In the genomic region with DNA sequence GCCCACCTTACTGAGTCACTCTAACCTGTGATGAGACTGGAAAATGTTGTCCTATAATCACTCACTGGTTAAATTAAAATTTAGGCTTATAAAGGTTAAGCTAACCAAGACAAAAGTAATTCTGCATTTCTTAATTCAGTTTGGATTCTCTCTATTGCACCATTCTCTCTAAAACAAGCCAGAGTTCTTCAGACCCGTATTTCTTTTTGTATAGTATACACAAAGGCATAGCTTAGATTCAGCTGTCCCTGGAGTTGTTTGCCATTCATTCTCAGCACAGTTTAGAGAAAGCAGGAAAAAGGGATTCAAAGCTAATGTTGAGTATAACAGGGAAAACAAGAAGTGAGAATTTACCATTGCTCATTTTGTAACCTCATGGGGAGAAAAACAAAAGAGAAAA, we compare ENCODE assay signal across 19 cellular contexts. TPM values are rescaled to one million over a fixed set of nuclear protein-coding genes. Genes with fewer than 3 reads are reported as not detected.
A peak's percentile ranks its signal among the peaks of the same experiment; 100 is the strongest.
DNase-seq lines count a peak whose midpoint lies in the region; ATAC-seq and TF ChIP-seq lines count a peak whose summit lies in the region.
"Had no signal": no experiment of that assay in that cellular context is flagged by ENCODE, and none has a peak within 500 bp of the region (broad histone marks: within the 10 kb centered on the region; RNA-seq: fewer than 3 reads in every experiment).

No MANE protein-coding gene starts in this region.

- peaks cover 37% of the 10 kb centered on the region for H3K36me3 Mint-ChIP-seq in brain
- peaks cover 10% of the 10 kb centered on the region for H3K36me3 Mint-ChIP-seq in osteocyte (ENCODE audit: unreplicated experiment)

- no peak overlapping the region for H3K14ac ChIP-seq in IMR-90 (replicated peaks; ENCODE audit: low read depth, low read length)

- H3K4me3 Mint-ChIP-seq in brain (peak overlapping the region in 2 of 5 experiments; percentile 49 to 58), osteocyte (ENCODE audit: unreplicated experiment) (no peak overlapping the region)

- H2BK20ac ChIP-seq in IMR-90 (ENCODE audit: low read depth, low read length): no peak overlapping the region

- no peak overlapping the region for H2AK5ac ChIP-seq in IMR-90 (ENCODE audit: low read depth, low read length)

- H3K23ac ChIP-seq in IMR-90 (ENCODE audit: low read depth, low read length): no peak overlapping the region

- peaks cover 2% of the 10 kb centered on the region; the same call in 1 of the 2 replicates for H3K4me1 ChIP-seq in IMR-90 (ENCODE audit: control insufficient read depth, insufficient read depth, low read length)
- peaks cover 0 to 39% (median 7%) of the 10 kb centered on the region in 4 donors for H3K4me1 ChIP-seq in tibial artery
- H3K4me1 ChIP-seq: HAP-1 had no signal

- H3K18ac ChIP-seq in IMR-90 (ENCODE audit: low read depth, low read length): peak overlapping the region; percentile 13; the same call in 1 of the 2 replicates

- H3K9me3 Mint-ChIP-seq in brain: peaks cover 5 to 21% (median 16%) of the 10 kb centered on the region in 5 experiments
- no peaks in the 10 kb centered on the region for H3K9me3 Mint-ChIP-seq in osteocyte (ENCODE audit: unreplicated experiment)

- no peak overlapping the region for H4K5ac ChIP-seq in IMR-90 (ENCODE audit: low read depth, low read length)

- POLR2A ChIA-PET in IMR-90 (lab: Charles Lee; ENCODE audit: unreplicated experiment): no interaction called here

- no peak for TF ChIP-seq POLR2A in IMR-90 (IDR thresholded peaks at IDR 0.05; ENCODE audit: low read depth, low read length)

- no peaks in the 10 kb centered on the region for H3K27me3 Mint-ChIP-seq in brain
- H3K27me3 Mint-ChIP-seq in osteocyte (ENCODE audit: unreplicated experiment): no peaks in the 10 kb centered on the region

- H3K36me3 ChIP-seq in IMR-90 (ENCODE audit: control insufficient read depth, insufficient read depth, low read length): no peaks in the 10 kb centered on the region
- H3K36me3 ChIP-seq in tibial artery: no peaks in the 10 kb centered on the region
- H3K36me3 ChIP-seq: HAP-1 had no signal

- H3K27ac ChIP-seq in IMR-90 (ENCODE audit: insufficient read depth, low read length) (peak overlapping the region; percentile 29; the same call in 1 of the 2 replicates), tibial artery (peak overlapping the region; percentile 27 to 59)

- H4K91ac ChIP-seq in IMR-90 (ENCODE audit: insufficient read depth, low read depth, low read length): no peak overlapping the region

- H4K8ac ChIP-seq in IMR-90 (ENCODE audit: low read depth in 2 of 2, low read length in 2 of 2): no peak overlapping the region

- H3K9me3 ChIP-seq in IMR-90 (ENCODE audit: control insufficient read depth, insufficient read depth, low read length): peaks cover 3% of the 10 kb centered on the region; the same call in 1 of the 2 replicates
- H3K9me3 ChIP-seq in tibial artery: no peaks in the 10 kb centered on the region
- H3K9me3 ChIP-seq: SK-N-SH had no signal

- no peak for DNase-seq in IMR-90
- DNase-seq in osteocyte (ENCODE audit: extremely low spot score, unreplicated experiment): no peak
- no peak for DNase-seq in tibial artery
- no peak for DNase-seq in NCI-H345 (lab: John Stamatoyannopoulos, UW)
- no peak for DNase-seq in activated naive CD4-positive, alpha-beta T cell treated with Interleukin-2 at 50 U/mL for 16 hours
- DNase-seq in amygdala (lab: John Stamatoyannopoulos, UW): no peak
- DNase-seq: C1 segment of cervical spinal cord, DMS 273 treated with DMSO at 0.1 percent for 48 hours, DND-41, NCI-H1417, NCI-H1930, NCI-H226, NCI-H524 treated with DMSO at 0.1 percent for 48 hours, PC-3, RPMI8226, SHP77 treated with DMSO at 0.1 percent for 48 hours, SK-N-SH had no signal

- H3K4me2 ChIP-seq in IMR-90 (ENCODE audit: low read depth, low read length): peak overlapping the region; percentile 33; the same call in 1 of the 2 replicates
- H3K4me2 ChIP-seq: SK-N-SH had no signal

- in situ Hi-C loops in IMR-90 (cut with MboI; ENCODE audit: low sequenced_read_pairs): no loop called here

- TF ChIP-seq RAD21 in IMR-90 (IDR thresholded peaks at IDR 0.05; ENCODE audit: low read length): no peak

- no peak overlapping the region for H2BK120ac ChIP-seq in IMR-90 (ENCODE audit: low read depth, low read length)

- no peak overlapping the region for H2BK5ac ChIP-seq in IMR-90 (ENCODE audit: low read depth, low read length, poor library complexity, severe bottlenecking)

- H3K9me1 ChIP-seq in IMR-90 (ENCODE audit: insufficient read depth, low read length): peaks cover 4% of the 10 kb centered on the region

- peaks cover 28% of the 10 kb centered on the region for H4K20me1 ChIP-seq in IMR-90 (ENCODE audit: insufficient read depth, low read length)

- ATAC-seq in IMR-90 (ENCODE audit: low read depth): peak; percentile 72; the same call in 1 of the 2 replicates
- ATAC-seq: PC-3 had no signal

- no peak overlapping the region for H3K9ac ChIP-seq in IMR-90 (ENCODE audit: low read depth, low read length)
- H3K9ac ChIP-seq: SK-N-SH had no signal

- no peak overlapping the region for H3K4me3 ChIP-seq in IMR-90 (ENCODE audit: insufficient read depth, low read depth, low read length)
- no peak overlapping the region for H3K4me3 ChIP-seq in tibial artery
- H3K4me3 ChIP-seq: HAP-1 had no signal

- no peak overlapping the region for H3K4ac ChIP-seq in IMR-90 (ENCODE audit: low read depth, low read length)

- TF ChIP-seq CTCF in IMR-90 (conservative IDR thresholded peaks at IDR 0.05; ENCODE audit: low read depth, low read length): no peak
- TF ChIP-seq CTCF in brain (conservative IDR thresholded peaks at IDR 0.05): no peak
- no peak for TF ChIP-seq CTCF in osteocyte (IDR thresholded peaks at IDR 0.05)
- TF ChIP-seq CTCF in tibial artery (IDR thresholded peaks at IDR 0.05): no peak

- H3K79me1 ChIP-seq in IMR-90 (ENCODE audit: low read depth in 1 of 2, low read length in 2 of 2): peaks cover 30 to 55% of the 10 kb centered on the region in 2 experiments

- H2AFZ ChIP-seq in IMR-90 (replicated peaks; ENCODE audit: low read length, poor library complexity): no peak overlapping the region

- H3K27me3 ChIP-seq in IMR-90 (ENCODE audit: control insufficient read depth, insufficient read depth, low read length) (no peaks in the 10 kb centered on the region), tibial artery (no peaks in the 10 kb centered on the region)

- H3K27ac Mint-ChIP-seq in brain (peak overlapping the region in 3 of 5 experiments; percentile 26 to 50 (median 35)), osteocyte (ENCODE audit: unreplicated experiment) (peak overlapping the region; percentile 28)

- dilution Hi-C loops in IMR-90 (cut with HindIII; ENCODE audit: low sequenced_read_pairs, unreplicated experiment): no loop called here

- no peak overlapping the region for H2BK15ac ChIP-seq in IMR-90 (ENCODE audit: low read depth, low read length)

- peaks cover 29% of the 10 kb centered on the region for H3K4me1 Mint-ChIP-seq in brain
- H3K4me1 Mint-ChIP-seq in osteocyte (ENCODE audit: unreplicated experiment): peaks cover 34% of the 10 kb centered on the region

- no peak overlapping the region for H2AK9ac ChIP-seq in IMR-90 (replicated peaks; ENCODE audit: low read depth, low read length, poor library complexity)

- WGBS in IMR-90 (ENCODE audit: extremely low coverage in 2 of 2, insufficient read length in 1 of 2), 2 experiments: no CpG with 5 or more reads among the region's 1 CpG

- CTCF ChIA-PET in IMR-90 (lab: Yijun Ruan, JAX): no interaction called here

- no peak overlapping the region for H3K56ac ChIP-seq in IMR-90 (ENCODE audit: extremely low read depth, insufficient read depth, low read length)

- intact Hi-C loops in IMR-90 (cut with micrococcal nuclease) (no loop called here), tibial artery (cut with DNase I; ENCODE audit: low total_unique reads) (no loop called here)

- no TSS peak for BruUV-seq in IMR-90 (replicated peaks; lab: Mats Ljungman, UMichigan)

TF ChIP-seq in IMR-90, 13 proteins besides CTCF, POLR2A, EP300 and RAD21:
- TF ChIP-seq SMC3 (IDR thresholded peaks at IDR 0.05; ENCODE audit: low read depth, low read length) (no peak), MXI1 (IDR thresholded peaks at IDR 0.05; ENCODE audit: borderline replicate concordance, low read depth, low read length) (no peak), MAFK (IDR thresholded peaks at IDR 0.05; ENCODE audit: low read depth, low read length) (no peak), CEBPB (IDR thresholded peaks at IDR 0.05; ENCODE audit: low read depth, low read length) (no peak), RFX5 (IDR thresholded peaks at IDR 0.05; ENCODE audit: low read depth, low read length) (no peak), BHLHE40 (IDR thresholded peaks at IDR 0.05; ENCODE audit: low read depth, low read length) (no peak)

RNA-seq across cellular contexts. Expression of gene AREL1, which starts 7.3 kb away (rescaled TPM):
- total RNA-seq in IMR-90 (2012; rRNA removed) (38.3 and 39.3 TPM in 2 replicates), osteocyte (45.6 and 47.7 TPM in 2 replicates)
- polyA plus RNA-seq in IMR-90 (2012; rRNA removed) (30.0 and 34.4 TPM in 2 replicates), brain (ENCODE audit: insufficient read depth, low read depth, low replicate concordance) (25.4 TPM)
- 20.5 and 23.7 TPM in 2 replicates for polyA plus RNA-seq in IMR-90 (2012; cell fraction: cytosol; rRNA removed)
- 51.1 and 52.7 TPM in 2 replicates for polyA plus RNA-seq in IMR-90 (2012; cell fraction: nucleus; rRNA removed; ENCODE audit: low replicate concordance)

RNA-seq across cellular contexts. Expression of gene FCF1, which starts 7.3 kb away (rescaled TPM):
- total RNA-seq in IMR-90 (2012; rRNA removed) (37.1 and 39.7 TPM in 2 replicates), osteocyte (59.5 and 61.6 TPM in 2 replicates)
- polyA plus RNA-seq in IMR-90 (2012; rRNA removed) (33.3 and 45.5 TPM in 2 replicates), brain (ENCODE audit: insufficient read depth, low read depth, low replicate concordance) (24.9 TPM)
- 3.9 and 9.4 TPM in 2 replicates for polyA plus RNA-seq in IMR-90 (2012; cell fraction: cytosol; rRNA removed)
- 1.9 and 19.2 TPM in 2 replicates for polyA plus RNA-seq in IMR-90 (2012; cell fraction: nucleus; rRNA removed; ENCODE audit: low replicate concordance)

RNA-seq across cellular contexts. Expression of gene YLPM1, which starts 57.5 kb away (rescaled TPM):
- 8.2 and 16.4 TPM in 2 replicates for total RNA-seq in IMR-90 (2012; rRNA removed)
- 14.5 and 19.7 TPM in 2 replicates for polyA plus RNA-seq in IMR-90 (2012; rRNA removed)
- polyA plus RNA-seq in IMR-90 (2012; cell fraction: cytosol; rRNA removed): 5.1 TPM in 2 replicates
- polyA plus RNA-seq in IMR-90 (2012; cell fraction: nucleus; rRNA removed; ENCODE audit: low replicate concordance): 8.1 and 34.4 TPM in 2 replicates
- polyA plus RNA-seq in brain (ENCODE audit: insufficient read depth, low read depth, low replicate concordance): 54.7 TPM
- total RNA-seq in osteocyte: 88.3 and 88.4 TPM in 2 replicates
